ENCODE assay signal across 27 cellular contexts in genomic region chr19:50318438-50318837, GRCh38. TPM values are rescaled to one million over a fixed set of nuclear protein-coding genes. Genes with fewer than 3 reads are reported as not detected.
"Had no signal": no experiment of that assay in that cellular context is flagged by ENCODE, and none has a peak within 500 bp of the region (broad histone marks: within the 10 kb centered on the region; RNA-seq: fewer than 3 reads in every experiment).

No MANE protein-coding gene starts in this region.

- H3K9ac ChIP-seq: neural progenitor cell had no signal

- H3K4me3 ChIP-seq: neural progenitor cell, pancreas, psoas muscle, right lobe of liver, sigmoid colon, suprapubic skin, testis, tibial artery, transverse colon, vagina had no signal

- H3K27me3 ChIP-seq: right lobe of liver, testis had no signal

- DNase-seq: naive thymus-derived CD4-positive, alpha-beta T cell; natural killer cell; occipital lobe; pancreas; right cardiac atrium; right lobe of liver; sigmoid colon; small intestine; stimulated activated CD4-positive, alpha-beta T cell treated with anti-CD3 and anti-CD28 coated beads, Interleukin-15, amount 100 ng/mL, for 24 hours; stimulated activated CD4-positive, alpha-beta T cell treated with anti-CD3 and anti-CD28 coated beads, Interleukin-2, amount 100 ng/mL, for 24 hours; stimulated activated CD4-positive, alpha-beta T cell treated with anti-CD3 and anti-CD28 coated beads, Interleukin-2, amount 100 ng/mL, for 48 hours; stimulated activated CD4-positive, alpha-beta T cell treated with anti-CD3 and anti-CD28 coated beads, Interleukin-4, amount 100 ng/mL, for 24 hours; stimulated activated naive CD4-positive, alpha-beta T cell; stimulated activated naive CD8-positive, alpha-beta T cell treated with anti-CD3 and anti-CD28 coated beads, Interleukin-15, amount 100 ng/mL, for 72 hours; stimulated activated naive CD8-positive, alpha-beta T cell treated with anti-CD3 and anti-CD28 coated beads, Interleukin-15, Interleukin-2, amounts not matched to agents 100 U/mL and 50 U/mL, for 24 hours; substantia nigra; testis; tibial artery; transverse colon had no signal

- ATAC-seq: naive thymus-derived CD4-positive, alpha-beta T cell; natural killer cell; pancreas; psoas muscle; right cardiac atrium; right lobe of liver; stimulated activated effector memory CD8-positive, alpha-beta T cell treated with anti-CD3 and anti-CD28 coated beads, Interleukin-12 subunit alpha, Interleukin-12 subunit beta, amount 100 ng/mL, for 72 hours; stimulated activated naive CD8-positive, alpha-beta T cell treated with anti-CD3 and anti-CD28 coated beads, Interleukin-15, amount 100 ng/mL, for 72 hours; stimulated activated naive CD8-positive, alpha-beta T cell treated with anti-CD3 and anti-CD28 coated beads, Interleukin-15, Interleukin-2, amounts not matched to agents 100 U/mL and 50 U/mL, for 24 hours had no signal

- H3K4me1 ChIP-seq: pancreas, psoas muscle, right lobe of liver, sigmoid colon, testis, transverse colon, vagina had no signal

- H3K4me2 ChIP-seq: neural progenitor cell had no signal

- FAIRE-seq: pancreas, small intestine, urothelium cell line had no signal

- H3K27ac ChIP-seq: neural progenitor cell, pancreas, psoas muscle, right lobe of liver, sigmoid colon, suprapubic skin, testis, tibial artery, transverse colon, vagina had no signal

- H2AFZ ChIP-seq: neural progenitor cell had no signal

- H3K9me3 ChIP-seq: pancreas, psoas muscle, right lobe of liver, sigmoid colon, suprapubic skin, testis, tibial artery, transverse colon, vagina had no signal

- H3K36me3 ChIP-seq: neural progenitor cell, pancreas, right lobe of liver, sigmoid colon, suprapubic skin, tibial artery, transverse colon, vagina had no signal

RNA-seq across cellular contexts. Expression of gene KCNC3, which starts 10.7 kb away (rescaled TPM):
- polyA plus RNA-seq: naive thymus-derived CD4-positive, alpha-beta T cell had no signal

RNA-seq across cellular contexts. Expression of gene NAPSA, which starts 47.0 kb away (rescaled TPM):
- total RNA-seq: skeletal muscle tissue had no signal
- polyA plus RNA-seq: neural cell had no signal
